Comparison of ENCODE assay signal across 12 cellular contexts in genomic region chr1:88888755-88889154, GRCh38. TPM values are rescaled to one million over a fixed set of nuclear protein-coding genes. Genes with fewer than 3 reads are reported as not detected.
DNase-seq lines count a peak whose midpoint lies in the region; ATAC-seq, FAIRE-seq and TF ChIP-seq lines count a peak whose summit lies in the region.
"Had no signal": no experiment of that assay in that cellular context is flagged by ENCODE, and none has a peak within 500 bp of the region (broad histone marks: within the 10 kb centered on the region; RNA-seq: fewer than 3 reads in every experiment).

No MANE protein-coding gene starts in this region.

- no peaks in the 10 kb centered on the region for H3K27me3 ChIP-seq in K562 (ENCODE audit: control insufficient read depth in 2 of 2, insufficient read depth in 2 of 2, low read length in 2 of 2)
- no peaks in the 10 kb centered on the region for H3K27me3 ChIP-seq in osteoblast (ENCODE audit: insufficient read depth, low read length)
- H3K27me3 ChIP-seq in endodermal cell (ENCODE audit: control insufficient read depth, insufficient read depth, low read length, poor library complexity, severe bottlenecking): no peaks in the 10 kb centered on the region
- H3K27me3 ChIP-seq in SJCRH30: no peaks in the 10 kb centered on the region

- no peak overlapping the region for H3K4me2 ChIP-seq in K562 (ENCODE audit: insufficient read depth, low read length)
- H3K4me2 ChIP-seq in osteoblast (ENCODE audit: insufficient read depth, low read length): peak overlapping the region; percentile 97

- CTCF ChIA-PET in activated CD4-positive, alpha-beta T cell treated with anti-CD3 and anti-CD28 coated beads for 36 hours (lab: Charles Lee): interaction anchor here (0.5 to 9.3 kb wide), 5 partner anchors 11 to 206 kb away, joined by 3 to 88 read pairs (median 4); no protein-coding TSS in a partner anchor
- CTCF ChIA-PET in K562 (lab: Yijun Ruan, JAX; ENCODE audit: low intra/inter-chr PET ratio): no interaction called here

- POLR2A ChIA-PET in activated CD4-positive, alpha-beta T cell treated with anti-CD3 and anti-CD28 coated beads for 36 hours (lab: Charles Lee): interaction anchor here (0.6 to 2.0 kb wide), 2 partner anchors 117 to 203 kb away, joined by 3 to 7 read pairs; no protein-coding TSS in a partner anchor
- POLR2A ChIA-PET in K562 (lab: Yijun Ruan, JAX): interaction anchor here (0.6 to 2.8 kb wide), 5 partner anchors 12 to 687 kb away, joined by 3 to 7 read pairs (median 4); partner anchors contain the start of gene PKN2

- TF ChIP-seq CTCF in NB4 (IDR thresholded peaks at IDR 0.05; ENCODE audit: low read depth, low read length) (no peak), K562 (IDR thresholded peaks at IDR 0.05 in 2 of 3, conservative IDR thresholded peaks at IDR 0.05 in 1 of 3; ENCODE audit: insufficient read depth in 2 of 3, low read depth in 1 of 3, low read length in 3 of 3) (no peak), osteoblast (IDR thresholded peaks at IDR 0.05; ENCODE audit: extremely low read depth, low read depth, low read length) (no peak), endodermal cell (conservative IDR thresholded peaks at IDR 0.05) (no peak)

- H2AFZ ChIP-seq in K562 (ENCODE audit: low read depth, low read length) (no peak overlapping the region), osteoblast (ENCODE audit: low read length) (no peak overlapping the region)

- no peaks in the 10 kb centered on the region for H4K20me1 ChIP-seq in K562 (replicated peaks; ENCODE audit: control insufficient read depth, insufficient read depth, low read length)
- peaks cover 25% of the 10 kb centered on the region for H4K20me1 ChIP-seq in osteoblast (ENCODE audit: insufficient read depth, low read length)

- TF ChIP-seq EP300 in K562 (IDR thresholded peaks at IDR 0.05; ENCODE audit: low read length): no peak

- no peaks in the 10 kb centered on the region; the same call in 1 of the 2 replicates for H3K9me3 ChIP-seq in K562 (replicated peaks; ENCODE audit: control insufficient read depth, insufficient read depth, low read depth, low read length)
- no peaks in the 10 kb centered on the region for H3K9me3 ChIP-seq in osteoblast (ENCODE audit: low read depth, low read length)
- no peaks in the 10 kb centered on the region for H3K9me3 ChIP-seq in endodermal cell (ENCODE audit: control insufficient read depth, low read length)
- H3K9me3 ChIP-seq in SJCRH30 (replicated peaks): no peaks in the 10 kb centered on the region

- no peak for TF ChIP-seq RAD21 in K562 (CRISPR knock-in tag; conservative IDR thresholded peaks at IDR 0.05 in 1 of 2, IDR thresholded peaks at IDR 0.05 in 1 of 2)

- H3K27ac ChIP-seq in K562 (ENCODE audit: extremely low read depth, low read depth, low read length) (no peak overlapping the region), osteoblast (ENCODE audit: low read depth, low read length) (no peak overlapping the region), endodermal cell (ENCODE audit: low read depth, low read length) (no peak overlapping the region), SJCRH30 (no peak overlapping the region)

- 31% methylated on average over 1 of the region's 1 CpG for WGBS in K562 (ENCODE audit: insufficient coverage, low coverage, missing lambda C conversion rate)
- WGBS in endodermal cell (ENCODE audit: insufficient coverage in 1 of 2, insufficient read length in 1 of 2), 2 experiments: 100% methylated on average over 1 of the region's 1 CpG; no CpG with 5 or more reads in 1 of the 2 experiments

- BruUV-seq in K562 (replicated peaks; lab: Mats Ljungman, UMichigan): no TSS peak

- H3K4me3 ChIP-seq in NB4 (ENCODE audit: low read depth, low read length): peak overlapping the region; percentile 2
- H3K4me3 ChIP-seq in K562: no peak overlapping the region
- no peak overlapping the region for H3K4me3 ChIP-seq in osteoblast (ENCODE audit: insufficient read depth, low read length)
- no peak overlapping the region for H3K4me3 ChIP-seq in endodermal cell (ENCODE audit: low read length)
- no peak overlapping the region for H3K4me3 ChIP-seq in SJCRH30

- peaks cover 46% of the 10 kb centered on the region for H3K36me3 ChIP-seq in K562 (ENCODE audit: control insufficient read depth, insufficient read depth, low read length)
- peaks cover 28% of the 10 kb centered on the region for H3K36me3 ChIP-seq in osteoblast (ENCODE audit: insufficient read depth, low read length)
- H3K36me3 ChIP-seq in endodermal cell (ENCODE audit: control insufficient read depth, insufficient read depth, low read length): peaks cover 33% of the 10 kb centered on the region
- peaks cover 17% of the 10 kb centered on the region for H3K36me3 ChIP-seq in SJCRH30

- H3K79me2 ChIP-seq in K562 (ENCODE audit: control insufficient read depth, insufficient read depth, low read length): peaks cover 42% of the 10 kb centered on the region
- H3K79me2 ChIP-seq in osteoblast (ENCODE audit: insufficient read depth, low read length): peaks cover 54% of the 10 kb centered on the region

- TF ChIP-seq POLR2A in NB4 (IDR thresholded peaks at IDR 0.05; ENCODE audit: extremely low read depth, insufficient read length): no peak
- no peak for TF ChIP-seq POLR2A in K562 (conservative IDR thresholded peaks at IDR 0.05)

- H3K27me3 Mint-ChIP-seq in activated CD4-positive, alpha-beta T cell treated with anti-CD3 and anti-CD28 coated beads for 36 hours: no peaks in the 10 kb centered on the region
- H3K27me3 Mint-ChIP-seq in endodermal cell (ENCODE audit: insufficient read depth): no peaks in the 10 kb centered on the region

- peak overlapping the region; percentile 66 for H3K27ac Mint-ChIP-seq in activated CD4-positive, alpha-beta T cell treated with anti-CD3 and anti-CD28 coated beads for 36 hours
- no peak overlapping the region for H3K27ac Mint-ChIP-seq in endodermal cell

- no peak overlapping the region for H3K9ac ChIP-seq in K562 (ENCODE audit: insufficient read depth in 1 of 2, low read depth in 2 of 2, low read length in 2 of 2)
- H3K9ac ChIP-seq in endodermal cell (ENCODE audit: extremely low read depth, low read length, poor library complexity, severe bottlenecking): no peak overlapping the region

- in situ Hi-C loops in K562 (cut with MboI): no loop called here

- H3K4me1 ChIP-seq in K562 (replicated peaks in 1 of 2; ENCODE audit: control insufficient read depth in 2 of 2, insufficient read depth in 2 of 2, low read length in 2 of 2) (peaks cover 0 to 14% of the 10 kb centered on the region in 2 experiments; a peak in 3 of 5 replicates), osteoblast (ENCODE audit: insufficient read depth, low read length) (peaks cover 18% of the 10 kb centered on the region), endodermal cell (ENCODE audit: control insufficient read depth, insufficient read depth, low read length) (no peaks in the 10 kb centered on the region), SJCRH30 (no peaks in the 10 kb centered on the region)

- intact Hi-C loops in activated CD4-positive, alpha-beta T cell treated with anti-CD3 and anti-CD28 coated beads for 36 hours (cut with DNase I, micrococcal nuclease): no loop called here
- intact Hi-C loops in K562 (cut with micrococcal nuclease): no loop called here

- no peak for DNase-seq in activated CD4-positive, alpha-beta T cell treated with anti-CD3 and anti-CD28 coated beads for 36 hours
- no peak for DNase-seq in activated CD4-positive, alpha-beta T cell treated with anti-CD3 and anti-CD28 coated beads, Interleukin-2, amount 50 U/mL, for 1 hour
- DNase-seq in NB4 (ENCODE audit: low read depth): peak; percentile 8
- no peak for DNase-seq in K562 (ENCODE audit: extremely low read depth in 1 of 4, low spot score in 3 of 4)
- DNase-seq in osteoblast (ENCODE audit: insufficient read length, low spot score, missing footprints): no peak
- DNase-seq in endodermal cell: no peak
- no peak for DNase-seq in SJCRH30
- no peak for DNase-seq in pons (ENCODE audit: low spot score)
- DNase-seq: NCI-H1417 treated with DMSO at 0.1 percent for 48 hours, NCI-H526 treated with DMSO at 0.1 percent for 48 hours had no signal

- FAIRE-seq in K562 (lab: Jason Lieb, UNC): no peak
- FAIRE-seq: A204.1, endothelial cell of umbilical vein had no signal

- peak overlapping the region; percentile 46 for H3K4me3 Mint-ChIP-seq in activated CD4-positive, alpha-beta T cell treated with anti-CD3 and anti-CD28 coated beads for 36 hours
- no peak overlapping the region for H3K4me3 Mint-ChIP-seq in endodermal cell

- H3K36me3 Mint-ChIP-seq in activated CD4-positive, alpha-beta T cell treated with anti-CD3 and anti-CD28 coated beads for 36 hours (ENCODE audit: low read depth): peaks cover 33% of the 10 kb centered on the region
- H3K36me3 Mint-ChIP-seq in endodermal cell (ENCODE audit: low read depth): peaks cover 18% of the 10 kb centered on the region

- no peaks in the 10 kb centered on the region for H3K9me1 ChIP-seq in K562 (ENCODE audit: control insufficient read depth, insufficient read depth, low read length)

- H3K4me1 Mint-ChIP-seq in activated CD4-positive, alpha-beta T cell treated with anti-CD3 and anti-CD28 coated beads for 36 hours: peaks cover 39% of the 10 kb centered on the region
- H3K4me1 Mint-ChIP-seq in endodermal cell: peaks cover 8% of the 10 kb centered on the region

- H3K9me3 Mint-ChIP-seq in activated CD4-positive, alpha-beta T cell treated with anti-CD3 and anti-CD28 coated beads for 36 hours (ENCODE audit: low read depth): no peaks in the 10 kb centered on the region
- no peaks in the 10 kb centered on the region for H3K9me3 Mint-ChIP-seq in endodermal cell

- peak; percentile 10 for ATAC-seq in activated CD4-positive, alpha-beta T cell treated with anti-CD3 and anti-CD28 coated beads for 36 hours
- 0 out of 3 replicates have a peak, but pooled peaks have one; percentile 8 for ATAC-seq in K562

RNA-seq across cellular contexts. Expression of gene GTF2B, which starts 2.6 kb away (rescaled TPM):
- 10 to 100 TPM; 34.3 to 38.1 TPM for total RNA-seq in activated CD4-positive, alpha-beta T cell treated with anti-CD3 and anti-CD28 coated beads for 36 hours
- total RNA-seq in K562 (2011; cell fraction: chromatin; rRNA removed; ENCODE audit: low replicate concordance): 16.0 and 22.7 TPM in 2 replicates
- total RNA-seq in K562 (2011; cell fraction: nucleolus; rRNA removed): 12.8 and 13.5 TPM in 2 replicates
- 19.7 and 20.3 TPM in 2 replicates for total RNA-seq in K562 (2011; cell fraction: nucleoplasm; rRNA removed)
- 41.9 and 43.8 TPM in 2 replicates for total RNA-seq in K562 (2014; rRNA removed)
- 68.6 and 80.2 TPM in 2 replicates for total RNA-seq in K562 (2014; rRNA removed; fragmentation: Illumina TruSeq; extraction: Trizol)
- 62.8 and 66.0 TPM in 2 replicates for total RNA-seq in K562 (2015; rRNA removed; fragmentation: Illumina TruSeq; extraction: Trizol)
- 34.5 and 35.3 TPM in 2 replicates for total RNA-seq in K562 (2021)
- 49.7 and 67.3 TPM in 2 replicates for polyA plus RNA-seq in K562 (2011; rRNA removed)
- polyA plus RNA-seq in K562 (2011; cell fraction: cytosol; rRNA removed): 19.0 and 37.1 TPM in 2 replicates
- polyA plus RNA-seq in K562 (2011; cell fraction: nucleus; rRNA removed): 11.8 and 18.3 TPM in 2 replicates
- polyA plus RNA-seq in K562 (2012): 29.3 and 39.5 TPM in 2 replicates
- polyA plus RNA-seq in K562 (2014; fragmentation: Illumina TruSeq; extraction: Trizol): 63.5 and 64.5 TPM in 2 replicates
- polyA plus RNA-seq in K562 (2014; fragmentation: Nextera tagmentation; extraction: Ambion mirVana): 100 to 1,000 TPM in 1 of 2 experiments, 10 to 100 TPM in 1; 94.1 to 113 TPM
- 59.0 and 60.7 TPM in 2 replicates for polyA plus RNA-seq in K562 (2014; rRNA removed)
- polyA minus RNA-seq in K562 (2011; rRNA and poly(A)+ RNA removed): 60.3 and 65.6 TPM in 2 replicates
- polyA minus RNA-seq in K562 (2011; cell fraction: cytosol; rRNA and poly(A)+ RNA removed): 14.8 and 18.2 TPM in 2 replicates
- polyA minus RNA-seq in K562 (2011; cell fraction: nucleus; rRNA and poly(A)+ RNA removed): 8.3 and 14.3 TPM in 2 replicates
- 31.5 and 34.2 TPM in 2 replicates for total RNA-seq in osteoblast
- total RNA-seq in endodermal cell: 10 to 100 TPM; 18.6 to 19.9 TPM
- polyA plus RNA-seq in endodermal cell (2013, experiment 1 of 2): 31.8 TPM
- polyA plus RNA-seq in endodermal cell (2013, experiment 2 of 2): 32.1 TPM
- 48.6 and 49.0 TPM in 2 replicates for total RNA-seq in SJCRH30 (2014; rRNA removed; shearing (Covaris generic))
